ENCODE assay signal across 3 cellular contexts in genomic region chr4:180832086-180832485, GRCh38.
TF ChIP-seq lines count a peak whose summit lies in the region.

No MANE protein-coding gene starts in this region.

TF ChIP-seq in SK-N-SH, 30 proteins besides CTCF, POLR2A, EP300 and RAD21 (continued from another document):
- TF ChIP-seq REST (IDR thresholded peaks at IDR 0.05; ENCODE audit: low read depth, low read length) (no peak), GATA2 (CRISPR knock-in tag; IDR thresholded peaks at IDR 0.05) (no peak), GABPA (IDR thresholded peaks at IDR 0.05; ENCODE audit: low read depth) (no peak), MEF2A (IDR thresholded peaks at IDR 0.05; ENCODE audit: borderline replicate concordance, low read depth) (no peak), RCOR1 (IDR thresholded peaks at IDR 0.05; ENCODE audit: low read length) (no peak), NRF1 (IDR thresholded peaks at IDR 0.05; ENCODE audit: low read depth, low read length) (no peak), TEAD4 (IDR thresholded peaks at IDR 0.05; ENCODE audit: borderline replicate concordance, insufficient read depth) (no peak), TCF12 (IDR thresholded peaks at IDR 0.05) (no peak), RFX5 (IDR thresholded peaks at IDR 0.05; ENCODE audit: low read length) (no peak), RXRA (IDR thresholded peaks at IDR 0.05; ENCODE audit: borderline replicate concordance, low read depth) (no peak), USF2 (IDR thresholded peaks at IDR 0.05; ENCODE audit: borderline replicate concordance, low read depth, low read length) (no peak)
- TF ChIP-seq, protein P1, sequence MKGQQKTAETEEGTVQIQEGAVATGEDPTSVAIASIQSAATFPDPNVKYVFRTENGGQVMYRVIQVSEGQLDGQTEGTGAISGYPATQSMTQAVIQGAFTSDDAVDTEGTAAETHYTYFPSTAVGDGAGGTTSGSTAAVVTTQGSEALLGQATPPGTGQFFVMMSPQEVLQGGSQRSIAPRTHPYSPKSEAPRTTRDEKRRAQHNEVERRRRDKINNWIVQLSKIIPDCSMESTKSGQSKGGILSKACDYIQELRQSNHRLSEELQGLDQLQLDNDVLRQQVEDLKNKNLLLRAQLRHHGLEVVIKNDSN (IDR thresholded peaks at IDR 0.05; ENCODE audit: borderline replicate concordance, low read depth): no peak

TF ChIP-seq in SK-N-SH treated with all-trans-retinoic acid at 6 μM for 48 hours, 23 proteins besides CTCF, POLR2A, EP300 and RAD21:
- TF ChIP-seq PATZ1 (CRISPR knock-in tag; IDR thresholded peaks at IDR 0.05; ENCODE audit: borderline replicate concordance): no peak
- no peak for TF ChIP-seq TCF4 (CRISPR knock-in tag; IDR thresholded peaks at IDR 0.05; ENCODE audit: borderline replicate concordance)
- no peak for TF ChIP-seq CREB5 (CRISPR knock-in tag; IDR thresholded peaks at IDR 0.05; ENCODE audit: low read depth)
- no peak for TF ChIP-seq TSHZ2 (CRISPR knock-in tag; IDR thresholded peaks at IDR 0.05)
- no peak for TF ChIP-seq ARNTL (CRISPR knock-in tag; IDR thresholded peaks at IDR 0.05; ENCODE audit: borderline replicate concordance, low read depth)
- TF ChIP-seq, protein P2, sequence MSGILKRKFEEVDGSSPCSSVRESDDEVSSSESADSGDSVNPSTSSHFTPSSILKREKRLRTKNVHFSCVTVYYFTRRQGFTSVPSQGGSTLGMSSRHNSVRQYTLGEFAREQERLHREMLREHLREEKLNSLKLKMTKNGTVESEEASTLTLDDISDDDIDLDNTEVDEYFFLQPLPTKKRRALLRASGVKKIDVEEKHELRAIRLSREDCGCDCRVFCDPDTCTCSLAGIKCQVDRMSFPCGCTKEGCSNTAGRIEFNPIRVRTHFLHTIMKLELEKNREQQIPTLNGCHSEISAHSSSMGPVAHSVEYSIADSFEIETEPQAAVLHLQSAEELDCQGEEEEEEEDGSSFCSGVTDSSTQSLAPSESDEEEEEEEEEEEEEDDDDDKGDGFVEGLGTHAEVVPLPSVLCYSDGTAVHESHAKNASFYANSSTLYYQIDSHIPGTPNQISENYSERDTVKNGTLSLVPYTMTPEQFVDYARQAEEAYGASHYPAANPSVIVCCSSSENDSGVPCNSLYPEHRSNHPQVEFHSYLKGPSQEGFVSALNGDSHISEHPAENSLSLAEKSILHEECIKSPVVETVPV (CRISPR knock-in tag; IDR thresholded peaks at IDR 0.05): no peak
- TF ChIP-seq POU6F1 (CRISPR knock-in tag; IDR thresholded peaks at IDR 0.05; ENCODE audit: borderline replicate concordance, low read depth): no peak
- TF ChIP-seq ISL1 (CRISPR knock-in tag; IDR thresholded peaks at IDR 0.05): no peak
- TF ChIP-seq SNAI2 (CRISPR knock-in tag; IDR thresholded peaks at IDR 0.05): no peak
- no peak for TF ChIP-seq OSR1 (CRISPR knock-in tag; IDR thresholded peaks at IDR 0.05)

TF ChIP-seq in H1, 55 proteins besides CTCF, POLR2A, EP300 and RAD21 (continued from another document):
- TF ChIP-seq EGR1 (IDR thresholded peaks at IDR 0.05; ENCODE audit: borderline replicate concordance, low read depth, low read length): no peak
